In the genomic region with DNA sequence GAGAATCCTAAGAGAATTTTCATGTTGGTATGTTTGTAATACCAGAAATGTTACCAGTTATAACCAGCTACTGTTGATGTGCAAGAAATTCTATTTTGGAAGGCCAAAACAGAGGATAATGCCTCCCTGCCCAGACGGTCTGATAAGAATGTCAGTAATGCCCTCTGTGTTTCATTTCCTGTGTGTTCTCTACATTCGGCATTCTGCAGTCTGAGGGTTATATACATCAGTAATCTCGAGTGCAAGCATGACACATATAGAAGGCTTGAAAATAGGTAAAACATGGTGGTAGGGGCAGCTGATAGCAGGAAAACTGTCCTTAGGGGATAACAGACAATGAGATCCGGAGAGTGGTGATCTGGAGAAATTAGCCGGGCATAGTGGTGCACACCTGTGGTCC, we compare ENCODE assay signal across 28 cellular contexts.
"Had no signal": no experiment of that assay in that cellular context is flagged by ENCODE, and none has a peak within 500 bp of the region (broad histone marks: within the 10 kb centered on the region; RNA-seq: fewer than 3 reads in every experiment).

No MANE protein-coding gene starts in this region.

- H3K4me1 ChIP-seq: uterus had no signal

- H3K4me1 Mint-ChIP-seq: activated naive CD4-positive, alpha-beta T cell treated with anti-CD3 and anti-CD28 coated beads, Interleukin-2, amount 10 ng/mL, durations not matched to agents 7 days and 5 days; naive B cell had no signal

- H3K4me3 Mint-ChIP-seq: activated CD4-positive, alpha-beta memory T cell treated with anti-CD3 and anti-CD28 coated beads for 36 hours; activated CD4-positive, alpha-beta T cell treated with anti-CD3 and anti-CD28 coated beads, Interleukin-2, amount 10 ng/mL, durations not matched to agents 24 days and 14 days; activated naive CD4-positive, alpha-beta T cell treated with anti-CD3 and anti-CD28 coated beads, Interleukin-2, amount 10 ng/mL, durations not matched to agents 7 days and 5 days; activated naive CD8-positive, alpha-beta T cell treated with anti-CD3 and anti-CD28 coated beads, Interleukin-2, amount 10 ng/mL, durations not matched to agents 7 days and 5 days; activated T-cell treated with anti-CD3 and anti-CD28 coated beads, Interleukin-2, amount 50 U/mL, for 24 hours; naive B cell; nephron progenitor cell; stimulated activated naive B cell treated with anti-CD40 and anti-IgM and Interleukin-4, amounts not matched to agents 10 μg/mL and 1 μg/mL and 100 μg/mL, for 72 hours; type B pancreatic cell had no signal

- H3K27ac Mint-ChIP-seq: activated CD4-positive, alpha-beta memory T cell treated with anti-CD3 and anti-CD28 coated beads for 36 hours; activated CD4-positive, alpha-beta T cell treated with anti-CD3 and anti-CD28 coated beads, Interleukin-2, amount 10 ng/mL, durations not matched to agents 24 days and 14 days; activated naive CD4-positive, alpha-beta T cell treated with anti-CD3 and anti-CD28 coated beads, Interleukin-2, amount 10 ng/mL, durations not matched to agents 7 days and 5 days; activated naive CD8-positive, alpha-beta T cell treated with anti-CD3 and anti-CD28 coated beads, Interleukin-2, amount 10 ng/mL, durations not matched to agents 7 days and 5 days; activated T-cell treated with anti-CD3 and anti-CD28 coated beads, Interleukin-2, amount 50 U/mL, for 24 hours; naive B cell; stimulated activated naive B cell treated with anti-CD40 and anti-IgM and Interleukin-4, amounts not matched to agents 10 μg/mL and 1 μg/mL and 100 μg/mL, for 72 hours; type B pancreatic cell had no signal

- H3K27me3 Mint-ChIP-seq: activated CD4-positive, alpha-beta memory T cell treated with anti-CD3 and anti-CD28 coated beads for 36 hours; activated CD4-positive, alpha-beta T cell treated with anti-CD3 and anti-CD28 coated beads, Interleukin-2, amount 10 ng/mL, durations not matched to agents 24 days and 14 days; activated naive CD4-positive, alpha-beta T cell treated with anti-CD3 and anti-CD28 coated beads, Interleukin-2, amount 10 ng/mL, durations not matched to agents 7 days and 5 days; activated naive CD8-positive, alpha-beta T cell treated with anti-CD3 and anti-CD28 coated beads, Interleukin-2, amount 10 ng/mL, durations not matched to agents 7 days and 5 days; activated T-cell treated with anti-CD3 and anti-CD28 coated beads, Interleukin-2, amount 50 U/mL, for 24 hours; type B pancreatic cell had no signal

- H3K36me3 ChIP-seq: brain microvascular endothelial cell, gastrocnemius medialis, neutrophil, right lobe of liver, thoracic aorta, uterus had no signal

- H3K36me3 Mint-ChIP-seq: activated naive CD4-positive, alpha-beta T cell treated with anti-CD3 and anti-CD28 coated beads, Interleukin-2, amount 10 ng/mL, durations not matched to agents 7 days and 5 days; activated naive CD8-positive, alpha-beta T cell treated with anti-CD3 and anti-CD28 coated beads, Interleukin-2, amount 10 ng/mL, durations not matched to agents 7 days and 5 days; naive B cell; stimulated activated naive B cell treated with anti-CD40 and anti-IgM and Interleukin-4, amounts not matched to agents 10 μg/mL and 1 μg/mL and 100 μg/mL, for 72 hours; type B pancreatic cell had no signal

- H3K4me3 ChIP-seq: gastrocnemius medialis, right lobe of liver, thoracic aorta, uterus had no signal

- H3K27ac ChIP-seq: brain microvascular endothelial cell, gastrocnemius medialis, neutrophil, right lobe of liver, thoracic aorta, uterus had no signal

- ATAC-seq: gastrocnemius medialis; left cardiac atrium; stimulated activated naive B cell treated with anti-CD40 and anti-IgM and Interleukin-4, amounts not matched to agents 10 μg/mL and 1 μg/mL and 100 μg/mL, for 72 hours had no signal

- DNase-seq: activated CD4-positive, alpha-beta memory T cell treated with anti-CD3 and anti-CD28 coated beads for 36 hours; activated CD4-positive, alpha-beta T cell treated with anti-CD3 and anti-CD28 coated beads, Interleukin-2, amount 10 ng/mL, durations not matched to agents 24 days and 14 days; activated CD4-positive, CD25-positive, alpha-beta regulatory T cell treated with anti-CD3 and anti-CD28 coated beads, Interleukin-2, amount 50 U/mL, for 72 hours; activated CD8-positive, alpha-beta memory T cell treated with anti-CD3 and anti-CD28 coated beads, Interleukin-2, amount 50 U/mL, for 48 hours; activated gamma-delta T cell; activated naive CD4-positive, alpha-beta T cell treated with anti-CD3 and anti-CD28 coated beads, Interleukin-2, amount 10 ng/mL, durations not matched to agents 7 days and 5 days; activated naive CD8-positive, alpha-beta T cell treated with anti-CD3 and anti-CD28 coated beads, Interleukin-2, amount 10 ng/mL, durations not matched to agents 7 days and 5 days; activated T-cell treated with anti-CD3 and anti-CD28 coated beads, Interleukin-2, amount 50 U/mL, for 24 hours; brain microvascular endothelial cell; central memory CD4-positive, alpha-beta T cell; effector memory CD4-positive, alpha-beta T cell; erythroblast; gastrocnemius medialis; glutamatergic neuron; left cardiac atrium; mammary epithelial cell; naive B cell; nephron progenitor cell; right lobe of liver; small intestine; stimulated activated CD4-positive, alpha-beta T cell treated with anti-CD3 and anti-CD28 coated beads, Interleukin-1b, Interleukin-23, amount 100 ng/mL, for 48 hours; stimulated activated CD4-positive, alpha-beta T cell treated with anti-CD3 and anti-CD28 coated beads, Interleukin-4, amount 100 ng/mL, for 4 hours; stimulated activated CD8-positive, alpha-beta memory T cell treated with anti-CD3 and anti-CD28 coated beads, Interleukin-4, amount 100 ng/mL, for 48 hours; stimulated activated naive B cell treated with anti-CD40 and anti-IgM and Interleukin-4, amounts not matched to agents 10 μg/mL and 1 μg/mL and 100 μg/mL, for 72 hours; uterus had no signal

- H3K9me3 Mint-ChIP-seq: activated CD4-positive, alpha-beta memory T cell treated with anti-CD3 and anti-CD28 coated beads for 36 hours; activated CD4-positive, alpha-beta T cell treated with anti-CD3 and anti-CD28 coated beads, Interleukin-2, amount 10 ng/mL, durations not matched to agents 24 days and 14 days; activated naive CD4-positive, alpha-beta T cell treated with anti-CD3 and anti-CD28 coated beads, Interleukin-2, amount 10 ng/mL, durations not matched to agents 7 days and 5 days; activated naive CD8-positive, alpha-beta T cell treated with anti-CD3 and anti-CD28 coated beads, Interleukin-2, amount 10 ng/mL, durations not matched to agents 7 days and 5 days; activated T-cell treated with anti-CD3 and anti-CD28 coated beads, Interleukin-2, amount 50 U/mL, for 24 hours; nephron progenitor cell; stimulated activated naive B cell treated with anti-CD40 and anti-IgM and Interleukin-4, amounts not matched to agents 10 μg/mL and 1 μg/mL and 100 μg/mL, for 72 hours; type B pancreatic cell had no signal

- H3K27me3 ChIP-seq: brain microvascular endothelial cell, gastrocnemius medialis, neutrophil, right lobe of liver, uterus had no signal
